11 cellular contexts compared by ENCODE assay signal in the genomic region with DNA sequence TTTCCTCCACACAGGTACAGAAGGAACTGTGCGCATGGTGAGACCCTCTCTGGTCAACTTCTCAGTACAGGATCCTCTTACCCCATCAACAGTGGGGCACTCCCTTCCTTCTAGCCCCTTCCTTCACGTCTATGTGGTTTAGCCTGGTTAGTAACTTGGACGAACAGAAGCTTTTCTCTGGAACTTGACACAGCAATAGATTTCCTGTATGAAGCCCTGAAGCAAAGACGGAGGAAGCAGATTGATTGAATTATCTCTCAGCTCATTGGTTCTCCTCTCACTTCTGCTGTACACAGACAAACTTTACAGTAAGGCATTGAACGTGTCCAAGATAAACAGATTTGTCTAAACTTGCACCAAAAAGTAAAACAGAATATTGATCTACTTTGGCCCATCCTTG. TPM values are rescaled to one million over a fixed set of nuclear protein-coding genes. Genes with fewer than 3 reads are reported as not detected.
DNase-seq lines count a peak whose midpoint lies in the region; ATAC-seq and TF ChIP-seq lines count a peak whose summit lies in the region.
"Had no signal": no experiment of that assay in that cellular context is flagged by ENCODE, and none has a peak within 500 bp of the region (broad histone marks: within the 10 kb centered on the region; RNA-seq: fewer than 3 reads in every experiment).

A gene with protein sequence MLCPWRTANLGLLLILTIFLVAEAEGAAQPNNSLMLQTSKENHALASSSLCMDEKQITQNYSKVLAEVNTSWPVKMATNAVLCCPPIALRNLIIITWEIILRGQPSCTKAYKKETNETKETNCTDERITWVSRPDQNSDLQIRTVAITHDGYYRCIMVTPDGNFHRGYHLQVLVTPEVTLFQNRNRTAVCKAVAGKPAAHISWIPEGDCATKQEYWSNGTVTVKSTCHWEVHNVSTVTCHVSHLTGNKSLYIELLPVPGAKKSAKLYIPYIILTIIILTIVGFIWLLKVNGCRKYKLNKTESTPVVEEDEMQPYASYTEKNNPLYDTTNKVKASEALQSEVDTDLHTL (minus strand): TSS at position 210 of the 400 bp plus-strand sequence. CDS start 246 bp downstream, outside the sequence.

- H3K4me2 ChIP-seq in KMS-11 = peak within 1 kb of the TSS; percentile 63

- TF ChIP-seq CTCF in KMS-11 (conservative IDR thresholded peaks at IDR 0.05; ENCODE audit: low read depth, low read length) (no peak), mucosa of descending colon (IDR thresholded peaks at IDR 0.05) (no peak)

- H3K4me3 ChIP-seq in CD4-positive, CD25-positive, alpha-beta regulatory T cell (ENCODE audit: low read depth, low read length) = peak within 1 kb of the TSS; percentile 89
- H3K4me3 ChIP-seq in KMS-11 (IDR thresholded peaks at IDR 0.05; ENCODE audit: insufficient read depth, low read depth, low read length) (peak within 1 kb of the TSS; percentile 73), mucosa of descending colon (no peak within 1 kb of the TSS)

- peak within 1 kb of the TSS; percentile 65 for H3K27ac ChIP-seq in CD4-positive, CD25-positive, alpha-beta regulatory T cell (ENCODE audit: insufficient read depth, low read length, poor library complexity, severe bottlenecking)
- H3K27ac ChIP-seq in KMS-11 = peak within 1 kb of the TSS; percentile 40
- H3K27ac ChIP-seq: parathyroid adenoma had no signal

- no peaks in the 10 kb centered on the region for H3K9me3 ChIP-seq in CD4-positive, CD25-positive, alpha-beta regulatory T cell (ENCODE audit: control insufficient read depth in 2 of 2, low read length in 2 of 2)
- H3K9me3 ChIP-seq in mucosa of descending colon = no peaks in the 10 kb centered on the region

- H3K4me1 ChIP-seq in CD4-positive, CD25-positive, alpha-beta regulatory T cell (ENCODE audit: control insufficient read depth, insufficient read depth, low read length, poor library complexity, severe bottlenecking) = peaks cover 37% of the 10 kb centered on the region
- peaks cover 66% of the 10 kb centered on the region for H3K4me1 ChIP-seq in KMS-11 (ENCODE audit: low read depth, poor library complexity, severe bottlenecking)
- H3K4me1 ChIP-seq in mucosa of descending colon (ENCODE audit: low read depth) = no peaks in the 10 kb centered on the region

- peaks cover 27 to 70% (median 47%) of the 10 kb centered on the region in 4 donors for H3K4me1 Mint-ChIP-seq in CD4-positive, CD25-positive, alpha-beta regulatory T cell

- no peaks in the 10 kb centered on the region for H3K36me3 Mint-ChIP-seq in CD4-positive, CD25-positive, alpha-beta regulatory T cell
- peaks cover 0 to 5% of the 10 kb centered on the region in 2 donors for H3K36me3 Mint-ChIP-seq in activated naive CD4-positive, alpha-beta T cell treated with anti-CD3 and anti-CD28 coated beads, Interleukin-2, amount 50 U/mL, for 72 hours

- intact Hi-C loops in mucosa of descending colon (cut with DNase I, micrococcal nuclease) = loop anchor here (5.0 to 10.0 kb wide), 3 partner anchors 240 to 330 kb away; a partner anchor contains a TSS

- no peaks in the 10 kb centered on the region for H3K27me3 Mint-ChIP-seq in CD4-positive, CD25-positive, alpha-beta regulatory T cell

- peak; percentile 25 to 33 for ATAC-seq in CD4-positive, CD25-positive, alpha-beta regulatory T cell (ENCODE audit: low read depth in 2 of 2)
- ATAC-seq in activated naive CD4-positive, alpha-beta T cell treated with anti-CD3 and anti-CD28 coated beads, Interleukin-2, amount 50 U/mL, for 72 hours = peak in 1 of 2 donors; percentile 41
- ATAC-seq in mucosa of descending colon = peak; percentile 53
- no peak for ATAC-seq in HG03159 (IDR thresholded peaks at IDR 0.05; ENCODE audit: unreplicated experiment)

- peak within 1 kb of the TSS; percentile 85 to 90 (median 87) for H3K4me3 Mint-ChIP-seq in CD4-positive, CD25-positive, alpha-beta regulatory T cell

- no peaks in the 10 kb centered on the region for H4K20me1 ChIP-seq in KMS-11 (ENCODE audit: insufficient read depth)

- no peaks in the 10 kb centered on the region for H3K79me2 ChIP-seq in KMS-11 (ENCODE audit: insufficient read depth, low read depth)
- H3K79me2 ChIP-seq: parathyroid adenoma had no signal

- no peak for DNase-seq in CD4-positive, CD25-positive, alpha-beta regulatory T cell
- DNase-seq in activated naive CD4-positive, alpha-beta T cell treated with anti-CD3 and anti-CD28 coated beads, Interleukin-2, amount 50 U/mL, for 72 hours (ENCODE audit: low spot score in 2 of 2) = no peak
- no peak for DNase-seq in mucosa of descending colon
- no peak for DNase-seq in effector CD4-positive, alpha-beta T cell
- no peak for DNase-seq in putamen (ENCODE audit: low spot score)
- DNase-seq in activated CD4-positive, CD25-positive, alpha-beta regulatory T cell treated with anti-CD3 and anti-CD28 coated beads, Interleukin-2, amount 50 U/mL, for 72 hours = no peak
- DNase-seq: activated gamma-delta T cell, NCI-H446 had no signal

- no peaks in the 10 kb centered on the region for H3K9me3 Mint-ChIP-seq in CD4-positive, CD25-positive, alpha-beta regulatory T cell
- no peaks in the 10 kb centered on the region for H3K9me3 Mint-ChIP-seq in activated naive CD4-positive, alpha-beta T cell treated with anti-CD3 and anti-CD28 coated beads, Interleukin-2, amount 50 U/mL, for 72 hours

- H3K27ac Mint-ChIP-seq in CD4-positive, CD25-positive, alpha-beta regulatory T cell = peak within 1 kb of the TSS; percentile 70 to 96 (median 84)
- peak within 1 kb of the TSS; percentile 77 to 94 for H3K27ac Mint-ChIP-seq in activated naive CD4-positive, alpha-beta T cell treated with anti-CD3 and anti-CD28 coated beads, Interleukin-2, amount 50 U/mL, for 72 hours

- peak within 1 kb of the TSS; percentile 44 for H2AFZ ChIP-seq in KMS-11 (ENCODE audit: low read depth)
- H2AFZ ChIP-seq: parathyroid adenoma had no signal

- H3K27me3 ChIP-seq in CD4-positive, CD25-positive, alpha-beta regulatory T cell (ENCODE audit: control insufficient read depth, insufficient read depth, low read length) = no peaks in the 10 kb centered on the region
- no peaks in the 10 kb centered on the region for H3K27me3 ChIP-seq in KMS-11 (ENCODE audit: insufficient read depth, low read depth)

- no peaks in the 10 kb centered on the region for H3K36me3 ChIP-seq in CD4-positive, CD25-positive, alpha-beta regulatory T cell (ENCODE audit: control insufficient read depth, insufficient read depth, low read length)
- H3K36me3 ChIP-seq in KMS-11 (ENCODE audit: insufficient read depth) (no peaks in the 10 kb centered on the region), mucosa of descending colon (ENCODE audit: low read depth) (no peaks in the 10 kb centered on the region)

- no peak within 1 kb of the TSS for H3K9ac ChIP-seq in KMS-11
- H3K9ac ChIP-seq: parathyroid adenoma had no signal

RNA-seq across cellular contexts. Expression of the gene that starts here (rescaled TPM):
- total RNA-seq in CD4-positive, CD25-positive, alpha-beta regulatory T cell = 7.5 TPM
- polyA plus RNA-seq in CD4-positive, CD25-positive, alpha-beta regulatory T cell = 1 to 10 TPM; 3.9 to 5.2 (median 4.6) TPM
- 1 to 10 TPM; 2.4 to 3.5 TPM for total RNA-seq in activated naive CD4-positive, alpha-beta T cell treated with anti-CD3 and anti-CD28 coated beads, Interleukin-2, amount 50 U/mL, for 72 hours
- 1 to 10 TPM in 2 of 3 donors, under 1 TPM in 1; 0.52 to 2.6 (median 1.8) TPM for total RNA-seq in mucosa of descending colon
